In the genomic region with DNA sequence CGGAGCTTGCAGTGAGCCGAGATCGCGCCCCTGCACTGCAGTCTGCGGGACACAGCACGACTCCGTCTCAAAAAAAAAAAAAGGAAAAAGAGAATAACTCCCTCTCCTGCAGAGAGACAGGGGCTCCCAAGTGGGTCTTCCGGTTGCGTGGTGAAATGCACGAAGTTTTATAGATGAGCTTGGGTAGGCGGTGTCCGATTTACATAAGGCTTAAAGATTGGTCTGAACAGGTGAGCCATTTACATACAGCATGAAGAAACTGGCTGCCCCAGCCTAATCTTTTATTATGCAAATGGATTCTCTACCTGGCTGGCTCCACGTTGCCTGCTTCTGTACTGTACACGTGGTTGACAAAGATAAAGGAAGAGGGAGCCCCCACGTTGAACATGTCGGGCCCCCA, we compare ENCODE assay signal across 15 cellular contexts. TPM values are rescaled to one million over a fixed set of nuclear protein-coding genes. Genes with fewer than 3 reads are reported as not detected.
A peak's percentile ranks its signal among the peaks of the same experiment; 100 is the strongest.
DNase-seq lines count a peak whose midpoint lies in the region; ATAC-seq, FAIRE-seq and TF ChIP-seq lines count a peak whose summit lies in the region.
"Had no signal": no experiment of that assay in that cellular context is flagged by ENCODE, and none has a peak within 500 bp of the region (broad histone marks: within the 10 kb centered on the region; RNA-seq: fewer than 3 reads in every experiment).

No MANE protein-coding gene starts in this region.

- ATAC-seq in left lung (peak; percentile 26), left ventricle myocardium superior (no peak), GM19463 (IDR thresholded peaks at IDR 0.05; ENCODE audit: unreplicated experiment) (no peak), HG03039 (IDR thresholded peaks at IDR 0.05; ENCODE audit: unreplicated experiment) (no peak)
- ATAC-seq: natural killer cell treated with Interleukin-12 subunit alpha and Interleukin-12 subunit beta and Interleukin-15 and Interleukin-18, amount 100 ng/mL, for 72 hours had no signal

- H3K27me3 ChIP-seq in bronchial epithelial cell (ENCODE audit: control insufficient read depth, insufficient read depth, low read length) (no peaks in the 10 kb centered on the region), left lung (peaks cover 0 to 7% of the 10 kb centered on the region in 2 donors), esophagus muscularis mucosa (peaks cover 0 to 13% (median 0%) of the 10 kb centered on the region in 4 donors)

- H3K4me1 ChIP-seq in left lung (no peaks in the 10 kb centered on the region), esophagus muscularis mucosa (no peaks in the 10 kb centered on the region)

- H3K27ac ChIP-seq in left lung, result no peak overlapping the region
- no peak overlapping the region for H3K27ac ChIP-seq in esophagus muscularis mucosa (replicated peaks in 1 of 4)

- DNase-seq in DMS79 (lab: John Stamatoyannopoulos, UW) (peak; percentile 60), NCI-H2081 (lab: John Stamatoyannopoulos, UW) (peak; percentile 52 to 73), bronchial epithelial cell (ENCODE audit: low read depth) (peak; percentile 8), left lung (no peak), left ventricle myocardium superior (no peak), esophagus muscularis mucosa (ENCODE audit: extremely low spot score) (no peak)
- DNase-seq: caudate nucleus; erythroblast; immature natural killer cell; MG63; stimulated activated CD8-positive, alpha-beta memory T cell treated with anti-CD3 and anti-CD28 coated beads, Interleukin-4, amount 100 ng/mL, for 48 hours; T-helper 1 cell had no signal

- FAIRE-seq in bronchial epithelial cell (lab: Jason Lieb, UNC), result no peak

- intact Hi-C loops in left lung (cut with DNase I), result no loop called here
- intact Hi-C loops in left ventricle myocardium superior (cut with micrococcal nuclease), result no loop called here
- intact Hi-C loops in esophagus muscularis mucosa (cut with DNase I), result no loop called here

- TF ChIP-seq POLR2A in esophagus muscularis mucosa (IDR thresholded peaks at IDR 0.05; ENCODE audit: low read depth), result no peak

- no peak for TF ChIP-seq EP300 in esophagus muscularis mucosa (IDR thresholded peaks at IDR 0.05)

- H3K36me3 ChIP-seq in bronchial epithelial cell (ENCODE audit: control insufficient read depth, insufficient read depth, low read length) (no peaks in the 10 kb centered on the region), left lung (peaks cover 0 to 68% of the 10 kb centered on the region in 2 donors), esophagus muscularis mucosa (peaks cover 0 to 2% (median 0%) of the 10 kb centered on the region in 4 donors)
- H3K36me3 ChIP-seq: MG63 had no signal

- H3K9me3 ChIP-seq in left lung, result no peaks in the 10 kb centered on the region
- peaks cover 0 to 9% (median 0%) of the 10 kb centered on the region in 4 donors for H3K9me3 ChIP-seq in esophagus muscularis mucosa
- H3K9me3 ChIP-seq: MG63 had no signal

- H3K4me3 ChIP-seq in bronchial epithelial cell (ENCODE audit: low read depth, low read length) (no peak overlapping the region), left lung (no peak overlapping the region), esophagus muscularis mucosa (no peak overlapping the region)
- H3K4me3 ChIP-seq: MG63 had no signal

- TF ChIP-seq CTCF in bronchial epithelial cell (IDR thresholded peaks at IDR 0.05; ENCODE audit: insufficient read depth, low read length, severe bottlenecking) (no peak), left lung (IDR thresholded peaks at IDR 0.05) (no peak), esophagus muscularis mucosa (IDR thresholded peaks at IDR 0.05) (no peak)

- 37% methylated on average over 16 of the region's 16 CpGs for WGBS in esophagus muscularis mucosa

RNA-seq across cellular contexts. Expression of gene ADGRE2, which starts 19.5 kb away (rescaled TPM):
- total RNA-seq in bronchial epithelial cell, result 0.26 and 0.38 TPM in 2 replicates
- 10 to 100 TPM in 1 of 2 donors, 1 to 10 TPM in 1; 4.7 to 32.0 TPM for total RNA-seq in left lung
- 0.72 TPM for total RNA-seq in left ventricle myocardium superior
- 1 to 10 TPM in 3 of 4 donors, under 1 TPM in 1; 0.65 to 6.0 (median 3.0) TPM for total RNA-seq in esophagus muscularis mucosa

Comparison
In these comparisons a context has a peak if more than half of its experiments do, and no peak if none do; other contexts are left out.
1. DNase-seq: peak in DMS79 (single experiment), NCI-H2081 (2 of 2) and bronchial epithelial cell (single experiment); none in left lung (0 of 2), left ventricle myocardium superior (single experiment) and esophagus muscularis mucosa (single experiment).